In the genomic region with DNA sequence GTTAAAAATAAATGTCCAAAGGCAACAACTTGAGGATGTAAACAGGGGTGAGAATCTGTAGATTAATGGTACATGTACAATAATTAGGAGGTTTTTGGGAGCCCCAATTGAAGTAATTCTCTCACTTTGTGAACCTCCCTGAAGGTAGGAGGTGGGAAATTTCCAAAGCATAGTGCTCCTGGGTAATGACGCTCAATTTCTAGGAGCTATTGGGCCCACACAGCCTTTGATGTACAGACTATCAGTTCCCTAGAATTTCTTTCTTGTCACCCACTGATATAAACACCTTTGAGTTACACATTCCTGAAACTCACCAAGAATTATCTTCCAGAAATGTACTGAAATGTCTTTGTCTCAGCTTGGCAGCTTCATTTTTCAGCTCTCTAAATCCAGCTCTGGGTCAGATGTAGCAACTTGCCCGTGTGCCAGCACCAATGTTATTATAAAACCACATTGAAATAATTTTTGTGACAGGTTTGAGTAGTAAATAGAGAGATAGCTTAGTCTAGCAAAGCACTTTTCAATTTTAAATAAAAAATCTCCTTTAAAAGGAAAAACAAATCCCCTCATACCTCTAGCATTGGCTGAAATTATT, we compare ENCODE assay signal across 8 cellular contexts. TPM values are rescaled to one million over a fixed set of nuclear protein-coding genes. Genes with fewer than 3 reads are reported as not detected.
"Had no signal": no experiment of that assay in that cellular context is flagged by ENCODE, and none has a peak within 500 bp of the region (broad histone marks: within the 10 kb centered on the region; RNA-seq: fewer than 3 reads in every experiment).

No MANE protein-coding gene starts in this region.

- H3K27ac Mint-ChIP-seq: H9, IgD-negative memory B cell had no signal

- ATAC-seq: HepG2 had no signal

- H3K36me3 Mint-ChIP-seq: IgD-negative memory B cell had no signal

- H3K27ac ChIP-seq: GM23248, HL-60 had no signal

- H2AFZ ChIP-seq: GM23248 had no signal

- DNase-seq: GM23248, H9, HCEC 1CT, KBM-7 had no signal

- H3K4me3 ChIP-seq: GM23248 had no signal

- H3K27me3 Mint-ChIP-seq: IgD-negative memory B cell had no signal

- H3K4me3 Mint-ChIP-seq: H9, IgD-negative memory B cell had no signal

- H3K4me1 Mint-ChIP-seq: IgD-negative memory B cell had no signal

RNA-seq across cellular contexts. Expression of a gene that starts 36.6 kb away (rescaled TPM):
- total RNA-seq: GM23248, HepG2, HT1080 had no signal
- polyA plus RNA-seq: GM23248, HepG2, IgD-negative memory B cell had no signal
